8 cellular contexts compared by ENCODE assay signal in genomic region chr14:71362920-71363584, GRCh38. TPM values are rescaled to one million over a fixed set of nuclear protein-coding genes. Genes with fewer than 3 reads are reported as not detected.
DNase-seq lines count a peak whose midpoint lies in the region; ATAC-seq, FAIRE-seq and TF ChIP-seq lines count a peak whose summit lies in the region.

No MANE protein-coding gene starts in this region.

- peak overlapping the region; percentile 15 for H3K27ac ChIP-seq in skeletal muscle tissue (ENCODE audit: low read depth, low read length)

- DNase-seq in NCI-H69 (lab: John Stamatoyannopoulos, UW) (peak; percentile 34), erythroblast (lab: John Stamatoyannopoulos, UW) (peak; percentile 47 to 56), urothelium cell line (ENCODE audit: low spot score) (no peak), SW 1271 (lab: John Stamatoyannopoulos, UW) (no peak)

- H3K9me3 ChIP-seq in skeletal muscle tissue (ENCODE audit: control insufficient read depth in 3 of 3, low read length in 3 of 3) = no peaks in the 10 kb centered on the region

- H3K36me3 ChIP-seq in skeletal muscle tissue (ENCODE audit: control insufficient read depth in 3 of 3, insufficient read depth in 3 of 3, low read length in 3 of 3) = no peaks in the 10 kb centered on the region

- TF ChIP-seq POLR2A in erythroblast (IDR thresholded peaks at IDR 0.05; ENCODE audit: low read length) = no peak

- peak overlapping the region in 1 of 3 donors; percentile 36 for H3K9ac ChIP-seq in skeletal muscle tissue (ENCODE audit: low read depth in 1 of 3, low read length in 3 of 3)

- peak; percentile 50 for ATAC-seq in GM18861 (IDR thresholded peaks at IDR 0.05; ENCODE audit: unreplicated experiment)
- ATAC-seq in HG02588 (IDR thresholded peaks at IDR 0.05; ENCODE audit: unreplicated experiment) = no peak
- no peak for ATAC-seq in GM21723 (IDR thresholded peaks at IDR 0.05; ENCODE audit: unreplicated experiment)

- H3K4me3 ChIP-seq in skeletal muscle tissue (ENCODE audit: low read length in 3 of 3) = no peak overlapping the region

- no peaks in the 10 kb centered on the region for H3K27me3 ChIP-seq in skeletal muscle tissue (ENCODE audit: control insufficient read depth in 3 of 3, insufficient read depth in 3 of 3, low read length in 3 of 3)

- H3K4me1 ChIP-seq in skeletal muscle tissue (ENCODE audit: control insufficient read depth in 3 of 3, insufficient read depth in 3 of 3, low read length in 3 of 3) = no peaks in the 10 kb centered on the region

- FAIRE-seq in urothelium cell line (lab: Jason Lieb, UNC) = no peak

RNA-seq across cellular contexts. Expression of gene SIPA1L1, which starts 42.8 kb away (rescaled TPM):
- total RNA-seq in skeletal muscle tissue = 11.5 TPM

Comparison
In these comparisons a context has a peak if more than half of its experiments do, and no peak if none do; other contexts are left out.
1. DNase-seq: peak in NCI-H69 (single experiment) and erythroblast (2 of 2); none in urothelium cell line (single experiment) and SW 1271 (0 of 2).